Comparison of ENCODE assay signal across 16 cellular contexts in the genomic region with DNA sequence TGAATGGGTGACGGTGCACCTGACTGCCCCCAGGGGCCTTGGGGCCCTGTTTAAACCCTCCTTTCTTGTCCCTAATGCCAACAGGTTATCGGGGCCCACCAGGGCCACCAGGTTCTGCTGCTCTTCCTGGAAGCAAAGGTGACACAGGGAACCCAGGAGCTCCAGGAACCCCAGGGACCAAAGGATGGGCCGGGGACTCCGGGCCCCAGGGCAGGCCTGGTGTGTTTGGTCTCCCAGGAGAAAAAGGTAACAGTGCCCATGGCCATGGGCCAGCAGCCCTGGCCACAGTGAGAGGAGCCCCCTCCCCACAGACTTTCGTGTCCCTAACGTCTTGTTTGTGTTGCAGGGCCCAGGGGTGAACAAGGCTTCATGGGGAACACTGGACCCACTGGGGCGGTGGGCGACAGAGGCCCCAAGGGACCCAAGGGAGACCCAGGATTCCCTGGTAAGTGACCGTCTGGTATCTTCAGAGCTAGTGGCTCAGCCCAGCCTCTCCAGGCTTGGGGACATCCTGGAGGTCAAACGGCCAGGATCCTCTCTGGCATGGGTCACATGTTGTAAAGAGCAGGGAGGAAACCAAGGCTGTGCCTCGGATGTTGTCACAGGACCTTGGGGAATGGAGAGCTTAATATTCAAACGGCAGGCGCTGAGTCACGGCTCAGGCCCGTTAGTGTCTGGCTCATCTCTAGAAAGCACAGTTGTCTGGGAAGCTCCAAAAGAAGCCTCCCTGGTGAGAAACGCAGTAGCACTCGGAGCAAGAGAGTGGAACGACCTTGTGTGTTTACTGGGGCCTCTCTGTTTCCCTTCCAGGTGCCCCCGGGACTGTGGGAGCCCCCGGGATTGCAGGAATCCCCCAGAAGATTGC. TPM values are rescaled to one million over a fixed set of nuclear protein-coding genes. Genes with fewer than 3 reads are reported as not detected.
A peak's percentile ranks its signal among the peaks of the same experiment; 100 is the strongest.
DNase-seq lines count a peak whose midpoint lies in the region; TF ChIP-seq lines count a peak whose summit lies in the region.
"Had no signal": no experiment of that assay in that cellular context is flagged by ENCODE, and none has a peak within 500 bp of the region (broad histone marks: within the 10 kb centered on the region; RNA-seq: fewer than 3 reads in every experiment).

No MANE protein-coding gene starts in this region.

- H3K4me1 ChIP-seq in esophagus muscularis mucosa (peaks cover 25 to 37% (median 31%) of the 10 kb centered on the region in 4 donors), sigmoid colon (peaks cover 0 to 47% (median 37%) of the 10 kb centered on the region in 4 donors), vagina (no peaks in the 10 kb centered on the region), tibial nerve (peaks cover 0 to 21% (median 1%) of the 10 kb centered on the region in 4 donors)

- TF ChIP-seq CTCF in NB4 (IDR thresholded peaks at IDR 0.05; ENCODE audit: low read depth, low read length) (no peak), esophagus muscularis mucosa (IDR thresholded peaks at IDR 0.05) (no peak), sigmoid colon (IDR thresholded peaks at IDR 0.05) (no peak), vagina (IDR thresholded peaks at IDR 0.05) (no peak), tibial nerve (IDR thresholded peaks at IDR 0.05) (no peak)

- H3K27ac ChIP-seq in esophagus muscularis mucosa (replicated peaks in 1 of 4) (peak overlapping the region; percentile 55 to 78 (median 60)), sigmoid colon (peak overlapping the region; percentile 63 to 80 (median 72)), vagina (no peak overlapping the region), tibial nerve (peak overlapping the region in 2 of 4 donors; percentile 39 to 55)
- H3K27ac ChIP-seq: dorsolateral prefrontal cortex had no signal

- H3K36me3 ChIP-seq in esophagus muscularis mucosa, result peaks cover 68 to 100% (median 98%) of the 10 kb centered on the region in 4 donors
- peaks cover 65 to 99% (median 81%) of the 10 kb centered on the region in 4 donors for H3K36me3 ChIP-seq in sigmoid colon
- peaks cover 0 to 41% of the 10 kb centered on the region in 2 donors for H3K36me3 ChIP-seq in vagina
- H3K36me3 ChIP-seq in tibial nerve, result peaks cover 4 to 100% (median 6%) of the 10 kb centered on the region in 3 donors

- DNase-seq in ELR (ENCODE audit: low read depth) (peak; percentile 84), NB4 (ENCODE audit: low read depth) (peak; percentile 98), esophagus muscularis mucosa (ENCODE audit: extremely low spot score) (no peak), sigmoid colon (peak; percentile 72), vagina (ENCODE audit: extremely low spot score in 2 of 2) (no peak), tibial nerve (ENCODE audit: low spot score in 2 of 2) (no peak), DMS79 treated with DMSO at 0.1 percent for 48 hours (lab: John Stamatoyannopoulos, UW) (no peak)
- DNase-seq in activated CD4-positive, alpha-beta T cell treated with anti-CD3 and anti-CD28 coated beads, Interleukin-2, amount 50 U/mL, for 4 hours, result no peak
- DNase-seq: activated CD4-positive, alpha-beta T cell treated with anti-CD3 and anti-CD28 coated beads for 36 hours; activated T-cell treated with anti-CD3 and anti-CD28 coated beads, Interleukin-2, amount 50 U/mL, for 24 hours; dorsolateral prefrontal cortex; NCI-H345; retina; stimulated activated CD4-positive, alpha-beta T cell treated with anti-CD3 and anti-CD28 coated beads, Interleukin-4, amount 100 ng/mL, for 4 hours; stimulated activated naive B cell treated with anti-CD40 and anti-IgM and Interleukin-4, amounts not matched to agents 10 μg/mL and 1 μg/mL and 100 μg/mL, for 72 hours had no signal

- TF ChIP-seq EP300 in esophagus muscularis mucosa (IDR thresholded peaks at IDR 0.05) (no peak), sigmoid colon (IDR thresholded peaks at IDR 0.05) (no peak), tibial nerve (IDR thresholded peaks at IDR 0.05) (no peak)

- TF ChIP-seq POLR2A in NB4 (IDR thresholded peaks at IDR 0.05; ENCODE audit: extremely low read depth, insufficient read length) (no peak), esophagus muscularis mucosa (IDR thresholded peaks at IDR 0.05; ENCODE audit: low read depth) (no peak), sigmoid colon (IDR thresholded peaks at IDR 0.05) (no peak), vagina (IDR thresholded peaks at IDR 0.05) (no peak), tibial nerve (IDR thresholded peaks at IDR 0.05) (no peak)

- H3K4me3 ChIP-seq in NB4 (ENCODE audit: low read depth, low read length), result peak overlapping the region; percentile 72
- H3K4me3 ChIP-seq in esophagus muscularis mucosa, result no peak overlapping the region
- H3K4me3 ChIP-seq in sigmoid colon, result no peak overlapping the region
- H3K4me3 ChIP-seq in vagina, result no peak overlapping the region
- H3K4me3 ChIP-seq in tibial nerve, result no peak overlapping the region
- H3K4me3 ChIP-seq: dorsolateral prefrontal cortex had no signal

- intact Hi-C loops in esophagus muscularis mucosa (cut with DNase I) (no loop called here), sigmoid colon (cut with DNase I) (loop anchor here (5.0 kb wide), 1 partner anchor 46 kb away; no protein-coding TSS in a partner anchor), vagina (cut with DNase I) (no loop called here)

- H3K9me3 ChIP-seq in esophagus muscularis mucosa, result no peaks in the 10 kb centered on the region
- no peaks in the 10 kb centered on the region for H3K9me3 ChIP-seq in sigmoid colon
- H3K9me3 ChIP-seq in vagina, result no peaks in the 10 kb centered on the region
- H3K9me3 ChIP-seq in tibial nerve, result peaks cover 0 to 7% (median 0%) of the 10 kb centered on the region in 4 donors

- H3K27me3 ChIP-seq in esophagus muscularis mucosa, result no peaks in the 10 kb centered on the region
- H3K27me3 ChIP-seq in sigmoid colon, result no peaks in the 10 kb centered on the region
- H3K27me3 ChIP-seq in vagina, result no peaks in the 10 kb centered on the region
- H3K27me3 ChIP-seq in tibial nerve, result no peaks in the 10 kb centered on the region

- 74% methylated on average over 13 of the region's 20 CpGs for WGBS in esophagus muscularis mucosa
- WGBS in sigmoid colon, 2 donors, result 71 to 85% methylated on average over 20 of the region's 20 CpGs
- 70 to 85% methylated on average over 16 to 19 of the region's 20 CpGs for WGBS in tibial nerve, 2 donors

RNA-seq across cellular contexts. Expression of gene RAB20, which starts 58.3 kb away (rescaled TPM):
- total RNA-seq in esophagus muscularis mucosa, result 10 to 100 TPM; 10.9 to 40.6 (median 15.4) TPM
- total RNA-seq in sigmoid colon, result 10 to 100 TPM in 3 of 4 donors, 1 to 10 TPM in 1; 6.9 to 21.3 (median 15.1) TPM
- 10 to 100 TPM; 48.8 to 61.7 (median 59.5) TPM for polyA plus RNA-seq in sigmoid colon
- total RNA-seq in vagina, result 15.2 TPM
- total RNA-seq in tibial nerve, result 10 to 100 TPM; 28.5 to 52.5 (median 30.2) TPM
- total RNA-seq: OCI-LY7 had no signal

Comparison
In these comparisons a context has a peak if more than half of its experiments do, and no peak if none do; other contexts are left out.
1. DNase-seq: peak in ELR (single experiment), NB4 (single experiment) and sigmoid colon (single experiment); none in esophagus muscularis mucosa (single experiment), vagina (0 of 2), activated CD4-positive, alpha-beta T cell treated with anti-CD3 and anti-CD28 coated beads, Interleukin-2, amount 50 U/mL, for 4 hours (0 of 2), tibial nerve (0 of 2) and DMS79 treated with DMSO at 0.1 percent for 48 hours (single experiment).